In the genomic region with DNA sequence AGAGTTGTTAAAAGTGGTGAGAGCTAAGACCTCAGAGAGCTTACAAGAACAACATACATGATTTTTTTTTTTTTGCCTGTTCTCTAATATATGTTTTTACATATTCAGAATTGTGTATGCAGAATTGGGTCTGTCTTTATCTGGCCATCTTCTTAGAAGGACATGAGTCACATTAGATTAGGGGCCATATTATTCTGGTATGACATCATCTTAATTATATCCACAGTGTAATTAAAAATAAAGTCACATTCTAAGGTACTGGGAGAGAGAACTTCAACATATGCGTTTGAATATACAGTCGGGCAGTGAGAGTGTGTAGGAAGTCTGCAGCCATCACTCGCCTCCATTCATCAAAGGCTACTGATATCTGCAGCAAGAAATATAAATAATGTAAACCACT, we compare ENCODE assay signal across 27 cellular contexts.
"Had no signal": no experiment of that assay in that cellular context is flagged by ENCODE, and none has a peak within 500 bp of the region (broad histone marks: within the 10 kb centered on the region; RNA-seq: fewer than 3 reads in every experiment).

No MANE protein-coding gene starts in this region.

- H3K36me3 Mint-ChIP-seq: mesothelial cell of epicardium had no signal

- H3K27ac Mint-ChIP-seq: dendritic cell treated with granulocyte-macrophage colony-stimulating factor and Interleukin-4, amounts not matched to agents 40 ng/mL and 50 ng/mL, for 4 days; effector memory CD8-positive, alpha-beta T cell; endodermal cell; mesothelial cell of epicardium had no signal

- H3K9me3 Mint-ChIP-seq: dendritic cell treated with granulocyte-macrophage colony-stimulating factor and Interleukin-4, amounts not matched to agents 40 ng/mL and 50 ng/mL, for 4 days; endodermal cell; mesothelial cell of epicardium had no signal

- ATAC-seq: effector memory CD8-positive, alpha-beta T cell; esophagus mucosa; gastrocnemius medialis; heart right ventricle; left cardiac atrium; left lung; left ventricle myocardium superior; lower lobe of right lung; mucosa of descending colon had no signal

- H3K27ac ChIP-seq: colonic mucosa, epithelial cell of prostate, esophagus squamous epithelium, gastrocnemius medialis, heart right ventricle, left lung, lower lobe of right lung had no signal

- H3K36me3 ChIP-seq: colonic mucosa, esophagus squamous epithelium, gastrocnemius medialis, heart right ventricle, left lung, lower lobe of right lung had no signal

- H3K27me3 ChIP-seq: colonic mucosa, esophagus squamous epithelium, gastrocnemius medialis, left lung had no signal

- H3K9me3 ChIP-seq: colonic mucosa, esophagus squamous epithelium, gastrocnemius medialis, heart right ventricle, left lung, lower lobe of right lung, mucosa of descending colon had no signal

- H3K4me3 ChIP-seq: colonic mucosa, esophagus squamous epithelium, gastrocnemius medialis, heart right ventricle, left lung, lower lobe of right lung, mucosa of descending colon had no signal

- H3K4me3 Mint-ChIP-seq: dendritic cell treated with granulocyte-macrophage colony-stimulating factor and Interleukin-4, amounts not matched to agents 40 ng/mL and 50 ng/mL, for 4 days; effector memory CD8-positive, alpha-beta T cell; endodermal cell; mesothelial cell of epicardium had no signal

- H3K4me1 ChIP-seq: colonic mucosa, esophagus squamous epithelium, gastrocnemius medialis, heart right ventricle, left lung, lower lobe of right lung had no signal

- H3K27me3 Mint-ChIP-seq: dendritic cell treated with granulocyte-macrophage colony-stimulating factor and Interleukin-4, amounts not matched to agents 40 ng/mL and 50 ng/mL, for 4 days; effector memory CD8-positive, alpha-beta T cell had no signal

- FAIRE-seq: endometrium, islet of Langerhans, keratinocyte had no signal

- DNase-seq: colonic mucosa; cortex of kidney; effector CD8-positive, alpha-beta T cell; effector memory CD8-positive, alpha-beta T cell; endodermal cell; erythroblast; esophagus squamous epithelium; foreskin fibroblast; foreskin melanocyte; gastrocnemius medialis; glutamatergic neuron; head of caudate nucleus; heart right ventricle; hippocampal formation; left cardiac atrium; left lung; left ventricle myocardium superior; lower lobe of right lung; mesenchymal stem cell; mucosa of descending colon had no signal
